14 cellular contexts compared by ENCODE assay signal in genomic region chr14:98959410-98959809, GRCh38.
A peak's percentile ranks its signal among the peaks of the same experiment; 100 is the strongest.
DNase-seq lines count a peak whose midpoint lies in the region; ATAC-seq and TF ChIP-seq lines count a peak whose summit lies in the region.
"Had no signal": no experiment of that assay in that cellular context is flagged by ENCODE, and none has a peak within 500 bp of the region (broad histone marks: within the 10 kb centered on the region; RNA-seq: fewer than 3 reads in every experiment).

No MANE protein-coding gene starts in this region.

- H3K27me3 ChIP-seq in right atrium auricular region: no peaks in the 10 kb centered on the region
- peaks cover 0 to 40% (median 20%) of the 10 kb centered on the region in 7 donors for H3K27me3 ChIP-seq in heart right ventricle
- H3K27me3 ChIP-seq: BE2C had no signal

- in situ Hi-C loops in GM13977 (cut with MboI; ENCODE audit: low pct_unique_long_range_greater_than_20kb, low sequenced_read_pairs, unreplicated experiment): no loop called here

- intact Hi-C loops in heart right ventricle (cut with DNase I): no loop called here

- H3K4me3 ChIP-seq in right atrium auricular region (no peak overlapping the region), heart right ventricle (no peak overlapping the region)
- H3K4me3 ChIP-seq: A549 had no signal

- DNase-seq in right atrium auricular region (ENCODE audit: low spot score): peak; percentile 53
- no peak for DNase-seq in heart right ventricle
- DNase-seq in ecto neural progenitor cell (ENCODE audit: low spot score): peak; percentile 22
- no peak for DNase-seq in naive thymus-derived CD8-positive, alpha-beta T cell
- no peak for DNase-seq in GM13977 (ENCODE audit: low spot score)
- no peak for DNase-seq in NCI-H82 treated with DMSO at 0.1 percent for 48 hours (lab: John Stamatoyannopoulos, UW; ENCODE audit: unreplicated experiment)
- DNase-seq: BE2C, COR-L47, DND-41, GDM1 had no signal

- no peaks in the 10 kb centered on the region for H3K36me3 ChIP-seq in right atrium auricular region
- H3K36me3 ChIP-seq in heart right ventricle: no peaks in the 10 kb centered on the region
- H3K36me3 ChIP-seq: BE2C had no signal

- no peaks in the 10 kb centered on the region for H3K27me3 Mint-ChIP-seq in naive thymus-derived CD8-positive, alpha-beta T cell

- TF ChIP-seq CTCF in right atrium auricular region (IDR thresholded peaks at IDR 0.05) (no peak), heart right ventricle (IDR thresholded peaks at IDR 0.05) (no peak), GM13977 (IDR thresholded peaks at IDR 0.05; ENCODE audit: extremely low read depth, insufficient read depth, missing control alignments) (no peak)

- no peak for ATAC-seq in heart right ventricle
- no peak for ATAC-seq in naive thymus-derived CD8-positive, alpha-beta T cell
- ATAC-seq in GM21367 (IDR thresholded peaks at IDR 0.05; ENCODE audit: unreplicated experiment): no peak
- ATAC-seq: A549; CD8-positive, alpha-beta T cell had no signal

- H3K4me1 ChIP-seq in right atrium auricular region (no peaks in the 10 kb centered on the region), heart right ventricle (peaks cover 0 to 7% (median 0%) of the 10 kb centered on the region in 9 donors)
- H3K4me1 ChIP-seq: BE2C had no signal

- POLR2A ChIA-PET in naive thymus-derived CD8-positive, alpha-beta T cell (lab: Charles Lee): interaction anchor here (0.7 kb wide), 1 partner anchor 41 kb away, joined by 3 read pairs; no protein-coding TSS in a partner anchor

- peak overlapping the region in 4 of 10 donors; percentile 10 to 75 (median 37) for H3K4me3 Mint-ChIP-seq in naive thymus-derived CD8-positive, alpha-beta T cell
- H3K4me3 Mint-ChIP-seq: CD8-positive, alpha-beta T cell had no signal

- peak overlapping the region in 7 of 10 donors; percentile 46 to 93 (median 60) for H3K27ac Mint-ChIP-seq in naive thymus-derived CD8-positive, alpha-beta T cell

- peaks cover 28 to 60% (median 47%) of the 10 kb centered on the region in 4 donors for H3K4me1 Mint-ChIP-seq in naive thymus-derived CD8-positive, alpha-beta T cell

- H3K9me3 Mint-ChIP-seq in naive thymus-derived CD8-positive, alpha-beta T cell: no peaks in the 10 kb centered on the region
- H3K9me3 Mint-ChIP-seq: CD8-positive, alpha-beta T cell had no signal

- no peaks in the 10 kb centered on the region for H3K9me3 ChIP-seq in right atrium auricular region
- no peaks in the 10 kb centered on the region for H3K9me3 ChIP-seq in heart right ventricle
- H3K9me3 ChIP-seq: A549, BE2C had no signal

- WGBS in heart right ventricle, 2 donors: 69 to 73% methylated on average over 6 of the region's 6 CpGs

- H3K27ac ChIP-seq in right atrium auricular region (no peak overlapping the region), heart right ventricle (no peak overlapping the region)
- H3K27ac ChIP-seq: C4-2B had no signal

- no peaks in the 10 kb centered on the region for H3K36me3 Mint-ChIP-seq in naive thymus-derived CD8-positive, alpha-beta T cell
- H3K36me3 Mint-ChIP-seq: CD8-positive, alpha-beta T cell had no signal

Comparison
In these comparisons a context has a peak if more than half of its experiments do, and no peak if none do; other contexts are left out.
1. DNase-seq: peak in right atrium auricular region (single experiment) and ecto neural progenitor cell (single experiment); none in heart right ventricle (0 of 2), naive thymus-derived CD8-positive, alpha-beta T cell (0 of 10), GM13977 (single experiment) and NCI-H82 treated with DMSO at 0.1 percent for 48 hours (single experiment).